In genomic region chr3:134623615-134624245, GRCh38 we compare ENCODE assay signal across 30 cellular contexts. TPM values are rescaled to one million over a fixed set of nuclear protein-coding genes. Genes with fewer than 3 reads are reported as not detected.
A peak's percentile ranks its signal among the peaks of the same experiment; 100 is the strongest.
DNase-seq lines count a peak whose midpoint lies in the region; ATAC-seq and TF ChIP-seq lines count a peak whose summit lies in the region.
"Had no signal": no experiment of that assay in that cellular context is flagged by ENCODE, and none has a peak within 500 bp of the region (broad histone marks: within the 10 kb centered on the region; RNA-seq: fewer than 3 reads in every experiment).

No MANE protein-coding gene starts in this region.

- in situ Hi-C loops in ACHN (cut with HindIII; ENCODE audit: low pct_ligation_motif_present, low pct_unique_long_range_greater_than_20kb, low sequenced_read_pairs), result no loop called here

- no peaks in the 10 kb centered on the region for H3K36me3 Mint-ChIP-seq in progenitor cell of endocrine pancreas (ENCODE audit: insufficient read depth)
- H3K36me3 Mint-ChIP-seq: CD8-positive, alpha-beta T cell had no signal

- no peak overlapping the region for H3K4me3 Mint-ChIP-seq in stimulated activated naive CD8-positive, alpha-beta T cell treated with anti-CD3 and anti-CD28 coated beads, Interleukin-15, amount 100 ng/mL, for 72 hours
- H3K4me3 Mint-ChIP-seq in progenitor cell of endocrine pancreas (ENCODE audit: low read depth), result no peak overlapping the region
- H3K4me3 Mint-ChIP-seq: B cell; CD8-positive, alpha-beta T cell had no signal

- H3K27me3 Mint-ChIP-seq in stimulated activated naive CD8-positive, alpha-beta T cell treated with anti-CD3 and anti-CD28 coated beads, Interleukin-15, amount 100 ng/mL, for 72 hours, result no peaks in the 10 kb centered on the region
- no peaks in the 10 kb centered on the region for H3K27me3 Mint-ChIP-seq in progenitor cell of endocrine pancreas

- peak; percentile 19 for ATAC-seq in stimulated activated naive CD8-positive, alpha-beta T cell treated with anti-CD3 and anti-CD28 coated beads, Interleukin-15, amount 100 ng/mL, for 72 hours
- no peak for ATAC-seq in stimulated activated naive CD8-positive, alpha-beta T cell treated with anti-CD3 and anti-CD28 coated beads, Interleukin-15, Interleukin-2, amounts not matched to agents 100 U/mL and 50 U/mL, for 24 hours
- ATAC-seq: A549; CD8-positive, alpha-beta T cell; GM12878; HCT116 had no signal

- H3K9me3 Mint-ChIP-seq in stimulated activated naive CD8-positive, alpha-beta T cell treated with anti-CD3 and anti-CD28 coated beads, Interleukin-15, amount 100 ng/mL, for 72 hours, result peaks cover 0 to 7% of the 10 kb centered on the region in 2 donors
- H3K9me3 Mint-ChIP-seq in progenitor cell of endocrine pancreas (ENCODE audit: low read depth), result no peaks in the 10 kb centered on the region

- no peaks in the 10 kb centered on the region for H3K4me1 Mint-ChIP-seq in stimulated activated naive CD8-positive, alpha-beta T cell treated with anti-CD3 and anti-CD28 coated beads, Interleukin-15, amount 100 ng/mL, for 72 hours
- H3K4me1 Mint-ChIP-seq in progenitor cell of endocrine pancreas (ENCODE audit: low read depth), result no peaks in the 10 kb centered on the region
- H3K4me1 Mint-ChIP-seq: B cell had no signal

- TF ChIP-seq CTCF in coronary artery (IDR thresholded peaks at IDR 0.05) (no peak), progenitor cell of endocrine pancreas (IDR thresholded peaks at IDR 0.05; ENCODE audit: unreplicated experiment) (no peak)

- H3K4me3 ChIP-seq in coronary artery, result no peak overlapping the region
- H3K4me3 ChIP-seq: A549, GM12878, MG63 had no signal

- no peak overlapping the region for H3K27ac ChIP-seq in coronary artery
- H3K27ac ChIP-seq: A549, C4-2B had no signal

- no peak overlapping the region for H3K27ac Mint-ChIP-seq in stimulated activated naive CD8-positive, alpha-beta T cell treated with anti-CD3 and anti-CD28 coated beads, Interleukin-15, amount 100 ng/mL, for 72 hours
- H3K27ac Mint-ChIP-seq in progenitor cell of endocrine pancreas, result no peak overlapping the region
- H3K27ac Mint-ChIP-seq: B cell; CD8-positive, alpha-beta T cell had no signal

- DNase-seq in stimulated activated naive CD8-positive, alpha-beta T cell treated with anti-CD3 and anti-CD28 coated beads, Interleukin-15, amount 100 ng/mL, for 72 hours, result no peak
- DNase-seq in stimulated activated naive CD8-positive, alpha-beta T cell treated with anti-CD3 and anti-CD28 coated beads, Interleukin-15, Interleukin-2, amounts not matched to agents 100 U/mL and 50 U/mL, for 24 hours, result no peak
- DNase-seq in coronary artery (ENCODE audit: low spot score) (peak; percentile 66), progenitor cell of endocrine pancreas (ENCODE audit: low spot score, unreplicated experiment) (peak; percentile 4), SKM-1 treated with dmso at 0.1 percent for 144 hours (lab: John Stamatoyannopoulos, UW; ENCODE audit: unreplicated experiment) (no peak), ACHN (no peak), superior temporal gyrus (ENCODE audit: extremely low spot score) (no peak)
- DNase-seq: DMS 273 treated with DMSO at 0.1 percent for 48 hours, DMS79, EL, GDM1, IMR-90, KG1, MG63, NCI-H1105 treated with DMSO at 0.1 percent for 48 hours, NCI-H146, NCI-H1930, NCI-H446, NCI-H526, RPMI8226, SHP77 had no signal

RNA-seq across cellular contexts. Expression of gene KY, which starts 27.1 kb away (rescaled TPM):
- total RNA-seq in progenitor cell of endocrine pancreas, result not detected in 2 replicates
- total RNA-seq: B cell; Caco-2; CD8-positive, alpha-beta T cell; GM12878; H1; SK-MEL-5 had no signal

Comparison
In these comparisons a context has a peak if more than half of its experiments do, and no peak if none do; other contexts are left out.
1. DNase-seq: peak in coronary artery (single experiment) and progenitor cell of endocrine pancreas (single experiment); none in stimulated activated naive CD8-positive, alpha-beta T cell treated with anti-CD3 and anti-CD28 coated beads, Interleukin-15, amount 100 ng/mL, for 72 hours (0 of 2), stimulated activated naive CD8-positive, alpha-beta T cell treated with anti-CD3 and anti-CD28 coated beads, Interleukin-15, Interleukin-2, amounts not matched to agents 100 U/mL and 50 U/mL, for 24 hours (single experiment), SKM-1 treated with dmso at 0.1 percent for 144 hours (single experiment), ACHN (single experiment) and superior temporal gyrus (single experiment).